Comparison of ENCODE assay signal across 8 cellular contexts in genomic region chr17:4365103-4365627, GRCh38.
DNase-seq lines count a peak whose midpoint lies in the region; ATAC-seq and TF ChIP-seq lines count a peak whose summit lies in the region.

No MANE protein-coding gene starts in this region.

- H3K4me3 ChIP-seq in AG10803 (ENCODE audit: low read length) (peak overlapping the region; percentile 71), choroid plexus epithelial cell (ENCODE audit: low read depth, low read length) (peak overlapping the region; percentile 81)

- peak; percentile 66 for TF ChIP-seq POLR2A in GM19099 (IDR thresholded peaks at IDR 0.05; ENCODE audit: extremely low read depth, insufficient read length, low read depth)

- TF ChIP-seq CTCF in AG10803 (conservative IDR thresholded peaks at IDR 0.05; ENCODE audit: low read length) (no peak), choroid plexus epithelial cell (conservative IDR thresholded peaks at IDR 0.05; ENCODE audit: low read depth, low read length) (no peak)

- DNase-seq in AG10803 (ENCODE audit: low read depth) (peak; percentile 88), NCI-H510A treated with DMSO at 0.1 percent for 48 hours (lab: John Stamatoyannopoulos, UW) (peak; percentile 91), choroid plexus epithelial cell (ENCODE audit: low read depth) (peak; percentile 94), kidney glomerular epithelial cell (lab: John Stamatoyannopoulos, UW) (peak; percentile 91)
- DNase-seq in activated CD4-positive, alpha-beta T cell treated with anti-CD3 and anti-CD28 coated beads for 4 hours: peak; percentile 88 to 92
- DNase-seq in stimulated activated CD4-positive, alpha-beta T cell treated with anti-CD3 and anti-CD28 coated beads, Interleukin-15, amount 100 ng/mL, for 24 hours: peak; percentile 92

- peak; percentile 44 for ATAC-seq in HG03439 (IDR thresholded peaks at IDR 0.05; ENCODE audit: unreplicated experiment)

Comparison
In these comparisons a context has a peak if more than half of its experiments do, and no peak if none do; other contexts are left out.
1. Peak in every context shown above with its lines: DNase-seq, ATAC-seq and H3K4me3 ChIP-seq.